23 cellular contexts compared by ENCODE assay signal in genomic region chr7:871900-872537, GRCh38. TPM values are rescaled to one million over a fixed set of nuclear protein-coding genes. Genes with fewer than 3 reads are reported as not detected.
DNase-seq lines count a peak whose midpoint lies in the region; ATAC-seq and TF ChIP-seq lines count a peak whose summit lies in the region.
"Had no signal": no experiment of that assay in that cellular context is flagged by ENCODE, and none has a peak within 500 bp of the region (broad histone marks: within the 10 kb centered on the region; RNA-seq: fewer than 3 reads in every experiment).

No MANE protein-coding gene starts in this region.

- WGBS in heart right ventricle, 2 donors: 68 to 71% methylated on average over 14 of the region's 14 CpGs
- 72 to 79% (median 76%) methylated on average over 14 of the region's 14 CpGs for WGBS in spleen, 5 donors

- TF ChIP-seq CTCF in WTC11 (IDR thresholded peaks at IDR 0.05) (no peak), heart right ventricle (IDR thresholded peaks at IDR 0.05) (no peak), spleen (IDR thresholded peaks at IDR 0.05 in 8 of 11, conservative IDR thresholded peaks at IDR 0.05 in 3 of 11) (no peak)

- POLR2A ChIA-PET in activated CD4-positive, alpha-beta T cell treated with anti-CD3 and anti-CD28 coated beads for 36 hours (lab: Charles Lee): no interaction called here
- POLR2A ChIA-PET in WTC11 (lab: Charles Lee): no interaction called here

- DNase-seq in activated CD4-positive, alpha-beta T cell treated with anti-CD3 and anti-CD28 coated beads for 36 hours: no peak
- no peak for DNase-seq in activated CD4-positive, alpha-beta T cell treated with anti-CD3 and anti-CD28 coated beads for 1 hour
- DNase-seq in WTC11 (ENCODE audit: low spot score): no peak
- no peak for DNase-seq in heart right ventricle
- DNase-seq in spleen: peak; percentile 78
- no peak for DNase-seq in pons (ENCODE audit: low spot score)
- DNase-seq: activated CD4-positive, CD25-positive, alpha-beta regulatory T cell; activated CD8-positive, alpha-beta memory T cell treated with anti-CD3 and anti-CD28 coated beads, Interleukin-2, amount 10 ng/mL, durations not matched to agents 7 days and 5 days; activated naive CD4-positive, alpha-beta T cell; brain microvascular endothelial cell; effector CD4-positive, alpha-beta T cell; hippocampal formation; IMR-90; NCI-H1930; NCI-H510A treated with DMSO at 0.1 percent for 48 hours; nucleus accumbens; small intestine; stimulated activated CD4-positive, alpha-beta T cell treated with anti-CD3 and anti-CD28 coated beads, Interleukin-4, amount 100 ng/mL, for 4 hours; stimulated activated CD8-positive, alpha-beta memory T cell treated with anti-CD3 and anti-CD28 coated beads, Interleukin-4, amount 100 ng/mL, for 48 hours; testis had no signal

- TF ChIP-seq POLR2A in spleen (IDR thresholded peaks at IDR 0.05): no peak

- CTCF ChIA-PET in activated CD4-positive, alpha-beta T cell treated with anti-CD3 and anti-CD28 coated beads for 36 hours (lab: Charles Lee): interaction anchor here (0.6 to 2.5 kb wide), 7 partner anchors 39 to 676 kb away, joined by 3 to 15 read pairs (median 5); partner anchors contain the start of gene SUN1
- CTCF ChIA-PET in WTC11 (lab: Charles Lee): interaction anchor here (0.6 to 1.8 kb wide), 5 partner anchors 36 to 291 kb away, joined by 3 to 6 read pairs (median 4); no protein-coding TSS in a partner anchor

- H3K9me3 Mint-ChIP-seq in activated CD4-positive, alpha-beta T cell treated with anti-CD3 and anti-CD28 coated beads for 36 hours (ENCODE audit: low read depth): no peaks in the 10 kb centered on the region
- H3K9me3 Mint-ChIP-seq in WTC11: peaks cover 6% of the 10 kb centered on the region

- H3K4me1 ChIP-seq in heart right ventricle (peaks cover 15 to 68% (median 44%) of the 10 kb centered on the region in 9 donors), spleen (peaks cover 12 to 68% (median 38%) of the 10 kb centered on the region in 6 donors)

- ATAC-seq in activated CD4-positive, alpha-beta T cell treated with anti-CD3 and anti-CD28 coated beads for 36 hours: no peak
- ATAC-seq in WTC11 (no peak), heart right ventricle (no peak), HG03520 (IDR thresholded peaks at IDR 0.05; ENCODE audit: unreplicated experiment) (no peak), HG02870 (IDR thresholded peaks at IDR 0.05; ENCODE audit: unreplicated experiment) (no peak)
- ATAC-seq: activated CD8-positive, alpha-beta memory T cell treated with anti-CD3 and anti-CD28 coated beads, Interleukin-2, amount 10 ng/mL, durations not matched to agents 7 days and 5 days had no signal

- intact Hi-C loops in activated CD4-positive, alpha-beta T cell treated with anti-CD3 and anti-CD28 coated beads for 36 hours (cut with DNase I, micrococcal nuclease): loop anchor here (2.0 to 10.0 kb wide), 5 partner anchors 39 to 663 kb away; partner anchors contain the start of genes DNAAF5 (in 1 of the 2), MAFK (in 1 of the 2), PRKAR1B (in 1 of the 2) and SUN1 (in 1 of the 2)
- intact Hi-C loops in heart right ventricle (cut with DNase I) (loop anchor here in 9 of 10 donors (2.0 to 10.0 kb wide), 10 partner anchors 35 to 550 kb away; partner anchors contain the start of gene SUN1 (in 3 of the 9)), spleen (cut with DNase I; ENCODE audit: low total_unique reads) (loop anchor here (5.0 kb wide), 1 partner anchor 85 kb away; no protein-coding TSS in a partner anchor)

- H3K27ac ChIP-seq in heart right ventricle: peak overlapping the region in 8 of 10 donors; percentile 14 to 72 (median 62)
- H3K27ac ChIP-seq in spleen: peak overlapping the region; percentile 29 to 80 (median 68)
- H3K27ac ChIP-seq: brain microvascular endothelial cell, SJSA1 had no signal

- H3K9me3 ChIP-seq in heart right ventricle (no peaks in the 10 kb centered on the region), spleen (no peaks in the 10 kb centered on the region)
- H3K9me3 ChIP-seq: testis had no signal

- peaks cover 24% of the 10 kb centered on the region for H3K4me1 Mint-ChIP-seq in activated CD4-positive, alpha-beta T cell treated with anti-CD3 and anti-CD28 coated beads for 36 hours
- H3K4me1 Mint-ChIP-seq in WTC11: peaks cover 6% of the 10 kb centered on the region

- H3K27me3 Mint-ChIP-seq in activated CD4-positive, alpha-beta T cell treated with anti-CD3 and anti-CD28 coated beads for 36 hours: no peaks in the 10 kb centered on the region
- H3K27me3 Mint-ChIP-seq in WTC11 (ENCODE audit: low read depth): no peaks in the 10 kb centered on the region
- H3K27me3 Mint-ChIP-seq: activated CD8-positive, alpha-beta memory T cell treated with anti-CD3 and anti-CD28 coated beads, Interleukin-2, amount 10 ng/mL, durations not matched to agents 7 days and 5 days had no signal

- peak overlapping the region; percentile 51 for H3K27ac Mint-ChIP-seq in activated CD4-positive, alpha-beta T cell treated with anti-CD3 and anti-CD28 coated beads for 36 hours
- peak overlapping the region; percentile 55; the same call in 1 of the 2 replicates for H3K27ac Mint-ChIP-seq in WTC11
- H3K27ac Mint-ChIP-seq: activated CD8-positive, alpha-beta memory T cell treated with anti-CD3 and anti-CD28 coated beads, Interleukin-2, amount 10 ng/mL, durations not matched to agents 7 days and 5 days had no signal

- H3K36me3 ChIP-seq in heart right ventricle: peaks cover 0 to 77% (median 29%) of the 10 kb centered on the region in 9 donors
- peaks cover 0 to 55% (median 35%) of the 10 kb centered on the region in 6 donors for H3K36me3 ChIP-seq in spleen

- H3K27me3 ChIP-seq in heart right ventricle: no peaks in the 10 kb centered on the region
- H3K27me3 ChIP-seq in spleen (replicated peaks in 1 of 7): no peaks in the 10 kb centered on the region
- H3K27me3 ChIP-seq: brain microvascular endothelial cell, SJSA1, testis had no signal

- H3K4me3 ChIP-seq in heart right ventricle (no peak overlapping the region), spleen (peak overlapping the region in 3 of 8 donors; percentile 21 to 50 (median 33))
- H3K4me3 ChIP-seq: SJSA1, testis had no signal

- no peak overlapping the region for H3K4me3 Mint-ChIP-seq in activated CD4-positive, alpha-beta T cell treated with anti-CD3 and anti-CD28 coated beads for 36 hours
- no peak overlapping the region for H3K4me3 Mint-ChIP-seq in WTC11
- H3K4me3 Mint-ChIP-seq: activated CD8-positive, alpha-beta memory T cell treated with anti-CD3 and anti-CD28 coated beads, Interleukin-2, amount 10 ng/mL, durations not matched to agents 7 days and 5 days had no signal

- H3K36me3 Mint-ChIP-seq in activated CD4-positive, alpha-beta T cell treated with anti-CD3 and anti-CD28 coated beads for 36 hours (ENCODE audit: low read depth): peaks cover 32% of the 10 kb centered on the region
- peaks cover 64% of the 10 kb centered on the region for H3K36me3 Mint-ChIP-seq in WTC11

TF ChIP-seq in WTC11, 78 proteins besides CTCF, POLR2A, EP300 and RAD21 (continues in another document):
- TF ChIP-seq IRF1 (CRISPR knock-in tag; IDR thresholded peaks at IDR 0.05) (no peak), SMAD3 (CRISPR knock-in tag; IDR thresholded peaks at IDR 0.05; ENCODE audit: borderline replicate concordance) (no peak), ERG (CRISPR knock-in tag; IDR thresholded peaks at IDR 0.05) (no peak)
- TF ChIP-seq, protein P1, sequence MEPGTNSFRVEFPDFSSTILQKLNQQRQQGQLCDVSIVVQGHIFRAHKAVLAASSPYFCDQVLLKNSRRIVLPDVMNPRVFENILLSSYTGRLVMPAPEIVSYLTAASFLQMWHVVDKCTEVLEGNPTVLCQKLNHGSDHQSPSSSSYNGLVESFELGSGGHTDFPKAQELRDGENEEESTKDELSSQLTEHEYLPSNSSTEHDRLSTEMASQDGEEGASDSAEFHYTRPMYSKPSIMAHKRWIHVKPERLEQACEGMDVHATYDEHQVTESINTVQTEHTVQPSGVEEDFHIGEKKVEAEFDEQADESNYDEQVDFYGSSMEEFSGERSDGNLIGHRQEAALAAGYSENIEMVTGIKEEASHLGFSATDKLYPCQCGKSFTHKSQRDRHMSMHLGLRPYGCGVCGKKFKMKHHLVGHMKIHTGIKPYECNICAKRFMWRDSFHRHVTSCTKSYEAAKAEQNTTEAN (CRISPR knock-in tag; IDR thresholded peaks at IDR 0.05): no peak

RNA-seq across cellular contexts. Expression of gene GET4, which starts 4.3 kb away (rescaled TPM):
- 10 to 100 TPM; 17.7 to 29.7 TPM for total RNA-seq in activated CD4-positive, alpha-beta T cell treated with anti-CD3 and anti-CD28 coated beads for 36 hours
- total RNA-seq in WTC11 (2021) (73.0 to 82.0 TPM (median 73.4 TPM) in 3 replicates), heart right ventricle (10 to 100 TPM; 14.7 to 25.0 (median 20.4) TPM), spleen (10 to 100 TPM; 25.4 to 39.5 (median 34.4) TPM)
- polyA plus RNA-seq in heart right ventricle (10 to 100 TPM; 32.8 to 38.6 TPM), spleen (10 to 100 TPM; 40.0 to 63.0 (median 53.9) TPM)

RNA-seq across cellular contexts. Expression of gene SUN1, which starts 39.7 kb away (rescaled TPM):
- total RNA-seq in activated CD4-positive, alpha-beta T cell treated with anti-CD3 and anti-CD28 coated beads for 36 hours: 10 to 100 TPM; 71.3 to 74.6 TPM
- total RNA-seq in WTC11 (2021) (149 to 158 TPM (median 156 TPM) in 3 replicates), heart right ventricle (100 to 1,000 TPM; 129 to 211 (median 183) TPM), spleen (100 to 1,000 TPM; 103 to 181 (median 154) TPM)
- polyA plus RNA-seq in heart right ventricle (100 to 1,000 TPM in 1 of 2 donors, 10 to 100 TPM in 1; 69.2 to 203 TPM), spleen (10 to 100 TPM; 33.2 to 59.5 (median 54.9) TPM)
